28 cellular contexts compared by ENCODE assay signal in the genomic region with DNA sequence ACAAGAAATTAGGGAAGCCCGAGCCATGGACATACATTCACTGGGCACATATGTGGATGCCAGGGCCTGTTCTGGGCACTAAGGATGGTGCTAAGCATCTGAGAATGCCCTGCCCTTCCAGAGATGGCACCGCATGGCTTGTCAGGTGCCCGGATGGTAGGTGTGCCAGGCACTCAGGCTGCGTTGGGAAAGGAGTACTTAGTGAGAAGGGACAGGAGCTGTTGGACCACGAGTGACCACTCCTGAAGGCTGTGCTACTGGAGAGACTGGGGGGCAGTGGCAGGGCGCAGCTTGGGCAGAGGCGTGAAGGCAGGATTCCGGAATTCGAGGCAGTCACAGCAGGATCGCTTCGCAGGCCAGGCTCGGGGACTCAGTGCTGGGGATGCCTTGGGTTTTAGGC.
"Had no signal": no experiment of that assay in that cellular context is flagged by ENCODE, and none has a peak within 500 bp of the region (broad histone marks: within the 10 kb centered on the region; RNA-seq: fewer than 3 reads in every experiment).

No MANE protein-coding gene starts in this region.

- H2AFZ ChIP-seq: hepatocyte had no signal

- H3K4me3 ChIP-seq: hepatocyte, left ventricle myocardium inferior, thoracic aorta, vagina had no signal

- H3K9me3 ChIP-seq: left ventricle myocardium inferior, thoracic aorta, vagina had no signal

- DNase-seq: activated CD4-positive, alpha-beta memory T cell treated with anti-CD3 and anti-CD28 coated beads for 36 hours; activated CD4-positive, alpha-beta T cell treated with anti-CD3 and anti-CD28 coated beads, Interleukin-2, amount 10 ng/mL, durations not matched to agents 24 days and 14 days; activated CD4-positive, CD25-positive, alpha-beta regulatory T cell treated with anti-CD3 and anti-CD28 coated beads, Interleukin-2, amount 50 U/mL, for 72 hours; activated CD8-positive, alpha-beta memory T cell treated with anti-CD3 and anti-CD28 coated beads, Interleukin-2, amount 50 U/mL, for 4 hours; activated gamma-delta T cell; activated naive CD4-positive, alpha-beta T cell treated with anti-CD3 and anti-CD28 coated beads, Interleukin-2, amount 50 U/mL, for 16 hours; activated naive CD8-positive, alpha-beta T cell treated with anti-CD3 and anti-CD28 coated beads, Interleukin-2, amount 50 U/mL, for 24 hours; activated T-cell treated with anti-CD3 and anti-CD28 coated beads, Interleukin-2, amount 50 U/mL, for 1 hour; amygdala; central memory CD4-positive, alpha-beta T cell; dermis blood vessel endothelial cell; effector CD4-positive, alpha-beta T cell; islet precursor cell; left ventricle myocardium inferior; right cardiac atrium; stimulated activated CD4-positive, alpha-beta T cell treated with anti-CD3 and anti-CD28 coated beads, Interleukin-15, amount 100 ng/mL, for 24 hours; stimulated activated CD4-positive, alpha-beta T cell treated with anti-CD3 and anti-CD28 coated beads, Interleukin-2, amount 100 ng/mL, for 24 hours; stimulated activated naive CD4-positive, alpha-beta T cell treated with Interleukin-2 at 50 U/mL for 16 hours; SW 1271; T-helper 9 cell; trophoblast cell had no signal

- H3K27ac Mint-ChIP-seq: activated CD4-positive, alpha-beta memory T cell treated with anti-CD3 and anti-CD28 coated beads for 36 hours; activated CD4-positive, alpha-beta T cell treated with anti-CD3 and anti-CD28 coated beads, Interleukin-2, amount 10 ng/mL, durations not matched to agents 24 days and 14 days; activated naive CD8-positive, alpha-beta T cell treated with anti-CD3 and anti-CD28 coated beads, Interleukin-2, amount 50 U/mL, for 24 hours; activated T-helper 1 cell treated with anti-CD3 and anti-CD28 coated beads, Interleukin-12 subunit alpha, Interleukin-12 subunit beta, Interleukin-2, Interleukin-4 antibody, amounts not matched to agents 30 ng/mL and 10 ng/mL and 1 ng/mL, durations not matched to agents 14 hours and 24 hours and 36 hours; T-helper 1 cell treated with Interleukin-12 subunit alpha and Interleukin-12 subunit beta and Interleukin-4 antibody, amounts not matched to agents 30 μg/mL and 1 μg/mL, for 36 hours had no signal

- ATAC-seq: activated naive CD8-positive, alpha-beta T cell treated with anti-CD3 and anti-CD28 coated beads, Interleukin-2, amount 50 U/mL, for 24 hours; right cardiac atrium had no signal

- H3K27me3 Mint-ChIP-seq: activated CD4-positive, alpha-beta memory T cell treated with anti-CD3 and anti-CD28 coated beads for 36 hours; activated CD4-positive, alpha-beta T cell treated with anti-CD3 and anti-CD28 coated beads, Interleukin-2, amount 10 ng/mL, durations not matched to agents 24 days and 14 days; activated naive CD8-positive, alpha-beta T cell treated with anti-CD3 and anti-CD28 coated beads, Interleukin-2, amount 50 U/mL, for 24 hours had no signal

- H3K4me1 ChIP-seq: vagina had no signal

- H3K27me3 ChIP-seq: hepatocyte, vagina had no signal

- H3K4me1 Mint-ChIP-seq: activated naive CD8-positive, alpha-beta T cell treated with anti-CD3 and anti-CD28 coated beads, Interleukin-2, amount 50 U/mL, for 24 hours had no signal

- H3K9me3 Mint-ChIP-seq: activated CD4-positive, alpha-beta memory T cell treated with anti-CD3 and anti-CD28 coated beads for 36 hours; activated CD4-positive, alpha-beta T cell treated with anti-CD3 and anti-CD28 coated beads, Interleukin-2, amount 10 ng/mL, durations not matched to agents 24 days and 14 days; activated naive CD8-positive, alpha-beta T cell treated with anti-CD3 and anti-CD28 coated beads, Interleukin-2, amount 50 U/mL, for 24 hours; activated T-helper 1 cell treated with anti-CD3 and anti-CD28 coated beads, Interleukin-12 subunit alpha, Interleukin-12 subunit beta, Interleukin-2, Interleukin-4 antibody, amounts not matched to agents 30 ng/mL and 10 ng/mL and 1 ng/mL, durations not matched to agents 14 hours and 24 hours and 36 hours; T-helper 1 cell treated with Interleukin-12 subunit alpha and Interleukin-12 subunit beta and Interleukin-4 antibody, amounts not matched to agents 30 μg/mL and 1 μg/mL, for 36 hours had no signal

- H3K4me3 Mint-ChIP-seq: activated CD4-positive, alpha-beta memory T cell treated with anti-CD3 and anti-CD28 coated beads for 36 hours; activated CD4-positive, alpha-beta T cell treated with anti-CD3 and anti-CD28 coated beads, Interleukin-2, amount 10 ng/mL, durations not matched to agents 24 days and 14 days; activated naive CD8-positive, alpha-beta T cell treated with anti-CD3 and anti-CD28 coated beads, Interleukin-2, amount 50 U/mL, for 24 hours; activated T-helper 1 cell treated with anti-CD3 and anti-CD28 coated beads, Interleukin-12 subunit alpha, Interleukin-12 subunit beta, Interleukin-2, Interleukin-4 antibody, amounts not matched to agents 30 ng/mL and 10 ng/mL and 1 ng/mL, durations not matched to agents 14 hours and 24 hours and 36 hours; T-helper 1 cell treated with Interleukin-12 subunit alpha and Interleukin-12 subunit beta and Interleukin-4 antibody, amounts not matched to agents 30 μg/mL and 1 μg/mL, for 36 hours had no signal

- H3K4me2 ChIP-seq: hepatocyte had no signal

- H3K27ac ChIP-seq: epithelial cell of prostate, hepatocyte, left ventricle myocardium inferior, thoracic aorta, vagina, VCaP had no signal
